11 cellular contexts compared by ENCODE assay signal in genomic region chr17:78416311-78416711, GRCh38. TPM values are rescaled to one million over a fixed set of nuclear protein-coding genes. Genes with fewer than 3 reads are reported as not detected.
A peak's percentile ranks its signal among the peaks of the same experiment; 100 is the strongest.
DNase-seq lines count a peak whose midpoint lies in the region; ATAC-seq and TF ChIP-seq lines count a peak whose summit lies in the region.
"Had no signal": no experiment of that assay in that cellular context is flagged by ENCODE, and none has a peak within 500 bp of the region (broad histone marks: within the 10 kb centered on the region; RNA-seq: fewer than 3 reads in every experiment).

No MANE protein-coding gene starts in this region.

- WGBS in adipose tissue, 3 donors = 29 to 52% (median 37%) methylated on average over 7 of the region's 7 CpGs

- H3K4me1 ChIP-seq in foreskin keratinocyte = no peaks in the 10 kb centered on the region

- H3K27me3 Mint-ChIP-seq in stimulated activated memory B cell treated with anti-CD40 and anti-IgM and Interleukin-4, amounts not matched to agents 10 μg/mL and 1 μg/mL and 100 μg/mL, for 72 hours = no peaks in the 10 kb centered on the region

- no peak for TF ChIP-seq POLR2A in GM18505 (IDR thresholded peaks at IDR 0.05; ENCODE audit: borderline replicate concordance, extremely low read depth, insufficient read depth, insufficient read length)

- DNase-seq in NCI-H2107 treated with DMSO at 0.1 percent for 48 hours (lab: John Stamatoyannopoulos, UW; ENCODE audit: unreplicated experiment) = peak; percentile 75
- no peak for DNase-seq in NCI-H2107 (lab: John Stamatoyannopoulos, UW)
- no peak for DNase-seq in NCI-H345 treated with DMSO at 0.1 percent for 48 hours (lab: John Stamatoyannopoulos, UW; ENCODE audit: unreplicated experiment)
- no peak for DNase-seq in foreskin keratinocyte
- DNase-seq: HFFc6, posterior cingulate gyrus had no signal

- H3K27ac ChIP-seq in adipose tissue (ENCODE audit: low read depth, low read length) (peak overlapping the region; percentile 81), layer of hippocampus (ENCODE audit: low read depth, low read length) (peak overlapping the region; percentile 70), foreskin keratinocyte (no peak overlapping the region)
- H3K27ac ChIP-seq: A549 had no signal

- no peak overlapping the region for H3K4me3 Mint-ChIP-seq in stimulated activated memory B cell treated with anti-CD40 and anti-IgM and Interleukin-4, amounts not matched to agents 10 μg/mL and 1 μg/mL and 100 μg/mL, for 72 hours
- H3K4me3 Mint-ChIP-seq: HFFc6 had no signal

- TF ChIP-seq CTCF in foreskin keratinocyte (conservative IDR thresholded peaks at IDR 0.05) = no peak

- no peak for ATAC-seq in stimulated activated memory B cell treated with anti-CD40 and anti-IgM and Interleukin-4, amounts not matched to agents 10 μg/mL and 1 μg/mL and 100 μg/mL, for 72 hours
- ATAC-seq in GM18505 (IDR thresholded peaks at IDR 0.05; ENCODE audit: unreplicated experiment) (no peak), foreskin keratinocyte (no peak)
- ATAC-seq: A549 had no signal

- H3K27ac Mint-ChIP-seq in stimulated activated memory B cell treated with anti-CD40 and anti-IgM and Interleukin-4, amounts not matched to agents 10 μg/mL and 1 μg/mL and 100 μg/mL, for 72 hours = peak overlapping the region; percentile 24

- H3K27me3 ChIP-seq in layer of hippocampus (ENCODE audit: control insufficient read depth, insufficient read depth, low read length) (no peaks in the 10 kb centered on the region), foreskin keratinocyte (no peaks in the 10 kb centered on the region)

- H3K4me1 Mint-ChIP-seq in stimulated activated memory B cell treated with anti-CD40 and anti-IgM and Interleukin-4, amounts not matched to agents 10 μg/mL and 1 μg/mL and 100 μg/mL, for 72 hours = peaks cover 31% of the 10 kb centered on the region

- no peaks in the 10 kb centered on the region for H3K9me3 Mint-ChIP-seq in stimulated activated memory B cell treated with anti-CD40 and anti-IgM and Interleukin-4, amounts not matched to agents 10 μg/mL and 1 μg/mL and 100 μg/mL, for 72 hours
- H3K9me3 Mint-ChIP-seq: HFFc6 had no signal

- peaks cover 37% of the 10 kb centered on the region for H3K36me3 Mint-ChIP-seq in stimulated activated memory B cell treated with anti-CD40 and anti-IgM and Interleukin-4, amounts not matched to agents 10 μg/mL and 1 μg/mL and 100 μg/mL, for 72 hours

RNA-seq across cellular contexts. Expression of gene PGS1, which starts 37.9 kb away (rescaled TPM):
- polyA plus RNA-seq in adipose tissue = 10 to 100 TPM; 14.2 to 55.2 (median 28.3) TPM
- total RNA-seq in foreskin keratinocyte = 14.8 and 14.9 TPM in 2 replicates
- polyA plus RNA-seq in foreskin keratinocyte = 12.3 and 14.3 TPM in 2 replicates

RNA-seq across cellular contexts. Expression of gene SOCS3, which starts 56.4 kb away (rescaled TPM):
- polyA plus RNA-seq in adipose tissue (1,000 to 10,000 TPM in 1 of 3 donors, 100 to 1,000 TPM in 1, 10 to 100 TPM in 1; 33.1 to 1,268 (median 796) TPM), foreskin keratinocyte (1.7 and 2.4 TPM in 2 replicates)
- total RNA-seq in foreskin keratinocyte = 3.7 and 3.9 TPM in 2 replicates

Comparison
In these comparisons a context has a peak if more than half of its experiments do, and no peak if none do; other contexts are left out.
1. RNA of gene SOCS3, which starts 56.4 kb away (polyA plus RNA-seq): 33.1 to 1,268 TPM in adipose tissue; 1.7 to 2.4 TPM in foreskin keratinocyte; every median in the first group is over 10 times any median in the second.